9 cellular contexts compared by ENCODE assay signal in the genomic region with DNA sequence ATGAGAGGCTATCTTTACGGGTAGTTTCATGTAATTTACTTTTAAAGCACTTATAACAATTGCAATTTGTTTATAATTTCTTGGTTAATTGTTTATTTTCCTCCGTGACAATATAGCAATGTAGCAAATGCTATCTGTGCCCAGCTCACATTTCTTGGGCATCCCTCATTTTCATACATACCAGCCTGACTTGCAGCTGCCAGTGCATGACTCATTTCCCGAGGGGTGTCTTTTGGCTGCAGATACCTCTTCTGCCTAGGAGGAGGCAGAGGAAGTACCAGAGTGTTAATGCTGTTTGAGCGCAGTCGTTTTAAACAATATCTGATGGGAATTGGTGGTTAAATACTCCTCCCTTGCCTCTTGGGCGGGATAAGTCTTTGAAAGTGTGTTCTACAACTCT.
A peak's percentile ranks its signal among the peaks of the same experiment; 100 is the strongest.
DNase-seq lines count a peak whose midpoint lies in the region; ATAC-seq lines count a peak whose summit lies in the region.
"Had no signal": no experiment of that assay in that cellular context is flagged by ENCODE, and none has a peak within 500 bp of the region (broad histone marks: within the 10 kb centered on the region; RNA-seq: fewer than 3 reads in every experiment).

No MANE protein-coding gene starts in this region.

- CTCF ChIA-PET in activated CD4-positive, alpha-beta memory T cell treated with anti-CD3 and anti-CD28 coated beads, Interleukin-2, amount 10 ng/mL, durations not matched to agents 7 days and 5 days (lab: Charles Lee): interaction anchor here (1.1 kb wide), 1 partner anchor 392 kb away, joined by 6 read pairs; no protein-coding TSS in a partner anchor

- no peaks in the 10 kb centered on the region for H3K9me3 Mint-ChIP-seq in activated CD4-positive, alpha-beta memory T cell treated with anti-CD3 and anti-CD28 coated beads, Interleukin-2, amount 10 ng/mL, durations not matched to agents 7 days and 5 days

- no peaks in the 10 kb centered on the region; the same call in 1 of the 2 replicates for H3K27me3 ChIP-seq in MG63
- H3K27me3 ChIP-seq: suprapubic skin had no signal

- no peaks in the 10 kb centered on the region for H3K36me3 ChIP-seq in MG63
- H3K36me3 ChIP-seq: suprapubic skin had no signal

- H3K4me1 Mint-ChIP-seq in activated CD4-positive, alpha-beta memory T cell treated with anti-CD3 and anti-CD28 coated beads, Interleukin-2, amount 10 ng/mL, durations not matched to agents 7 days and 5 days: peaks cover 26% of the 10 kb centered on the region

- peak; percentile 13 for DNase-seq in GM03348 (ENCODE audit: low spot score)
- DNase-seq in MG63: peak; percentile 90
- peak; percentile 50 for DNase-seq in activated CD4-positive, alpha-beta memory T cell treated with anti-CD3 and anti-CD28 coated beads, Interleukin-2, amount 10 ng/mL, durations not matched to agents 7 days and 5 days
- peak; percentile 29 for DNase-seq in middle frontal gyrus (ENCODE audit: extremely low spot score, low spot score)
- no peak for DNase-seq in NCI-H2196 (lab: John Stamatoyannopoulos, UW; ENCODE audit: unreplicated experiment)
- no peak for DNase-seq in HuH-7.5 (ENCODE audit: low spot score)

- no peak for ATAC-seq in HG03196 (IDR thresholded peaks at IDR 0.05; ENCODE audit: unreplicated experiment)

- no peak overlapping the region for H3K27ac Mint-ChIP-seq in activated CD4-positive, alpha-beta memory T cell treated with anti-CD3 and anti-CD28 coated beads, Interleukin-2, amount 10 ng/mL, durations not matched to agents 7 days and 5 days
- H3K27ac Mint-ChIP-seq: activated naive CD8-positive, alpha-beta T cell had no signal

- no peaks in the 10 kb centered on the region for H3K27me3 Mint-ChIP-seq in activated CD4-positive, alpha-beta memory T cell treated with anti-CD3 and anti-CD28 coated beads, Interleukin-2, amount 10 ng/mL, durations not matched to agents 7 days and 5 days
- H3K27me3 Mint-ChIP-seq: activated naive CD8-positive, alpha-beta T cell had no signal

- no peaks in the 10 kb centered on the region for H3K9me3 ChIP-seq in MG63

- POLR2A ChIA-PET in activated CD4-positive, alpha-beta memory T cell treated with anti-CD3 and anti-CD28 coated beads, Interleukin-2, amount 10 ng/mL, durations not matched to agents 7 days and 5 days (lab: Charles Lee): no interaction called here

- H3K4me3 Mint-ChIP-seq in activated CD4-positive, alpha-beta memory T cell treated with anti-CD3 and anti-CD28 coated beads, Interleukin-2, amount 10 ng/mL, durations not matched to agents 7 days and 5 days: no peak overlapping the region
- H3K4me3 Mint-ChIP-seq: activated naive CD8-positive, alpha-beta T cell had no signal

- H3K4me3 ChIP-seq in MG63: no peak overlapping the region
- H3K4me3 ChIP-seq: suprapubic skin had no signal

- no peaks in the 10 kb centered on the region for H3K36me3 Mint-ChIP-seq in activated CD4-positive, alpha-beta memory T cell treated with anti-CD3 and anti-CD28 coated beads, Interleukin-2, amount 10 ng/mL, durations not matched to agents 7 days and 5 days (ENCODE audit: low read depth)

Comparison
In these comparisons a context has a peak if more than half of its experiments do, and no peak if none do; other contexts are left out.
1. DNase-seq: peak in GM03348 (single experiment), MG63 (single experiment), activated CD4-positive, alpha-beta memory T cell treated with anti-CD3 and anti-CD28 coated beads, Interleukin-2, amount 10 ng/mL, durations not matched to agents 7 days and 5 days (single experiment) and middle frontal gyrus (single experiment); none in NCI-H2196 (single experiment) and HuH-7.5 (single experiment).